In genomic region chr15:32427635-32428034, GRCh38 we compare ENCODE assay signal across 6 cellular contexts. TPM values are rescaled to one million over a fixed set of nuclear protein-coding genes. Genes with fewer than 3 reads are reported as not detected.
"Had no signal": no experiment of that assay in that cellular context is flagged by ENCODE, and none has a peak within 500 bp of the region (broad histone marks: within the 10 kb centered on the region; RNA-seq: fewer than 3 reads in every experiment).

No MANE protein-coding gene starts in this region.

RNA-seq across cellular contexts. Expression of gene GOLGA8K, which starts 24.5 kb away (rescaled TPM):
- total RNA-seq: activated CD4-positive, alpha-beta memory T cell treated with anti-CD3 and anti-CD28 coated beads for 36 hours; ascending aorta; fibroblast of villous mesenchyme had no signal
- polyA plus RNA-seq: fibroblast of lung had no signal

RNA-seq across cellular contexts. Expression of gene GOLGA8O, which starts 27.8 kb away (rescaled TPM):
- total RNA-seq: activated CD4-positive, alpha-beta memory T cell treated with anti-CD3 and anti-CD28 coated beads for 36 hours; ascending aorta; glomerular endothelial cell had no signal
- polyA plus RNA-seq: cardiac muscle cell had no signal
